In genomic region chr5:139631520-139632165, GRCh38 we compare ENCODE assay signal across 3 cellular contexts.
TF ChIP-seq lines count a peak whose summit lies in the region.

No MANE protein-coding gene starts in this region.

TF ChIP-seq in A549, 52 proteins besides CTCF, POLR2A, EP300 and RAD21 (continued from another document):
- no peak for TF ChIP-seq E2F6 (IDR thresholded peaks at IDR 0.05; ENCODE audit: borderline replicate concordance, low read depth)
- TF ChIP-seq MAFK (IDR thresholded peaks at IDR 0.05; ENCODE audit: partially characterized antibody): peak; percentile 9
- no peak for TF ChIP-seq MYC (IDR thresholded peaks at IDR 0.05; ENCODE audit: borderline replicate concordance, low read length)

TF ChIP-seq in SK-N-SH, 30 proteins besides CTCF, POLR2A, EP300 and RAD21 (continued from another document):
- TF ChIP-seq NFIC (IDR thresholded peaks at IDR 0.05; ENCODE audit: borderline replicate concordance) (no peak), GATA2 (CRISPR knock-in tag; IDR thresholded peaks at IDR 0.05) (no peak), TCF12 (IDR thresholded peaks at IDR 0.05) (peak; percentile 31; the same call in 1 of the 2 replicates), PBX3 (IDR thresholded peaks at IDR 0.05) (peak; percentile 63)

TF ChIP-seq in HepG2, 621 proteins besides CTCF, POLR2A, EP300 and RAD21 (continued from another document):
- TF ChIP-seq ZNF576 (CRISPR knock-in tag; IDR thresholded peaks at IDR 0.05): no peak
- TF ChIP-seq MLLT10 (CRISPR knock-in tag; IDR thresholded peaks at IDR 0.05): no peak
- TF ChIP-seq ZNF337 (CRISPR knock-in tag; IDR thresholded peaks at IDR 0.05; ENCODE audit: borderline replicate concordance, low read depth): no peak
- no peak for TF ChIP-seq REL (CRISPR knock-in tag; conservative IDR thresholded peaks at IDR 0.05)
- TF ChIP-seq PPARG (CRISPR knock-in tag; conservative IDR thresholded peaks at IDR 0.05): no peak
- no peak for TF ChIP-seq IRF2 (CRISPR knock-in tag; IDR thresholded peaks at IDR 0.05)
- TF ChIP-seq ZNF644 (CRISPR knock-in tag; IDR thresholded peaks at IDR 0.05; ENCODE audit: low read depth): peak; percentile 71; the same call in 1 of the 2 replicates
- TF ChIP-seq ZNF451 (CRISPR knock-in tag; IDR thresholded peaks at IDR 0.05): no peak
- TF ChIP-seq MXD1 (CRISPR knock-in tag; IDR thresholded peaks at IDR 0.05): no peak
- peak; percentile 67 for TF ChIP-seq RBM22 (optimal IDR thresholded peaks at IDR 0.05; ENCODE audit: low read length)
- no peak for TF ChIP-seq ZNF569 (CRISPR knock-in tag; IDR thresholded peaks at IDR 0.05; ENCODE audit: borderline replicate concordance)
- TF ChIP-seq THRA (CRISPR knock-in tag; IDR thresholded peaks at IDR 0.05; ENCODE audit: borderline replicate concordance): no peak
- no peak for TF ChIP-seq ATF1 (CRISPR knock-in tag; IDR thresholded peaks at IDR 0.05)
- no peak for TF ChIP-seq ZNF589 (CRISPR knock-in tag; conservative IDR thresholded peaks at IDR 0.05)
- no peak for TF ChIP-seq ZMAT5 (CRISPR knock-in tag; IDR thresholded peaks at IDR 0.05; ENCODE audit: borderline replicate concordance, low read depth)
- peak; percentile 54; the same call in 1 of the 2 replicates for TF ChIP-seq CEBPG (CRISPR knock-in tag; IDR thresholded peaks at IDR 0.05)
- peak; percentile 84; the same call in 1 of the 2 replicates for TF ChIP-seq PRDM10 (CRISPR knock-in tag; IDR thresholded peaks at IDR 0.05; ENCODE audit: low read depth)
- 0 out of 2 replicates have a peak, but pooled peaks have one; percentile 21 for TF ChIP-seq CEBPB (IDR thresholded peaks at IDR 0.05; ENCODE audit: borderline replicate concordance, low read depth, low read length)
- TF ChIP-seq ZGPAT (CRISPR knock-in tag; IDR thresholded peaks at IDR 0.05): 0 out of 2 replicates have a peak, but pooled peaks have one; percentile 10
- no peak for TF ChIP-seq ZNF564 (CRISPR knock-in tag; IDR thresholded peaks at IDR 0.05)
- TF ChIP-seq CREB3 (CRISPR knock-in tag; IDR thresholded peaks at IDR 0.05): no peak
- TF ChIP-seq ZNF335 (CRISPR knock-in tag; IDR thresholded peaks at IDR 0.05): no peak
